In the genomic region with DNA sequence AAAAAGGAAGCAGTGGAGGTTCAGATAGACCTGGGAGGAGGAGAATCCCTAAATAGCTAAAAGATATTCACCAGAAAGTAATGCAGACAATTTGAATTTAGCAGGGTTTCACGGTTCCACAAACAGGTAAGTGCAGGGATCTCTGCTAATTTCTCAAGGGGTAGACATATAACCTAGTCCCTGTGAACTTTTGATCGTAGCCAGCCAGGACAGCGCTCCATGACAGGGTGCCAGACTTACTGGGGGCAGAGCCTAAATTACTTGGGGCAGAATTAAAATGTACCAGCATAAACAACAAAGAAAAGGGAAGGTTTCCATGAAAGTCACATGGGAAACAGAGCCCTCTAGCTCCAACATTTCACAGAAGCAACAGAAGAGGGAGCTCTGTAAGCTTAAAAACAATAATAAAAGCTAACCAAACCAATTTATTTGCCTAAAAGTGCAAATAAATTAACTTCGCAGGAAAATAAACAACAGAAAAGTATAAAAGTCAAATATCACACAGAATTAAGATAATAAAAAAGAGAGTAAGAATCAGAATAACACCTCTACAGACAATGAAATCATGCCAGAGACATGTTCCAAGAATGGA, we compare ENCODE assay signal across 8 cellular contexts.
DNase-seq lines count a peak whose midpoint lies in the region; ATAC-seq and TF ChIP-seq lines count a peak whose summit lies in the region.
"Had no signal": no experiment of that assay in that cellular context is flagged by ENCODE, and none has a peak within 500 bp of the region (broad histone marks: within the 10 kb centered on the region; RNA-seq: fewer than 3 reads in every experiment).

No MANE protein-coding gene starts in this region.

- no peaks in the 10 kb centered on the region for H3K36me3 ChIP-seq in esophagus muscularis mucosa
- H3K36me3 ChIP-seq in prostate gland = no peaks in the 10 kb centered on the region

- H3K4me1 ChIP-seq in esophagus muscularis mucosa = peaks cover 0 to 18% (median 13%) of the 10 kb centered on the region in 4 donors
- no peaks in the 10 kb centered on the region for H3K4me1 ChIP-seq in prostate gland (replicated peaks)

- H3K27ac ChIP-seq in esophagus muscularis mucosa (replicated peaks in 1 of 4) (no peak overlapping the region), prostate gland (no peak overlapping the region)

- H3K9me3 ChIP-seq in esophagus muscularis mucosa (no peaks in the 10 kb centered on the region), prostate gland (no peaks in the 10 kb centered on the region)

- TF ChIP-seq POLR2A in esophagus muscularis mucosa (IDR thresholded peaks at IDR 0.05; ENCODE audit: low read depth) = no peak
- TF ChIP-seq POLR2A in prostate gland (IDR thresholded peaks at IDR 0.05) = no peak

- ATAC-seq in GM21619 (IDR thresholded peaks at IDR 0.05; ENCODE audit: unreplicated experiment) = no peak
- ATAC-seq: naive thymus-derived CD4-positive, alpha-beta T cell had no signal

- no peaks in the 10 kb centered on the region for H3K27me3 ChIP-seq in esophagus muscularis mucosa
- no peaks in the 10 kb centered on the region for H3K27me3 ChIP-seq in prostate gland (replicated peaks; ENCODE audit: insufficient read depth)

- TF ChIP-seq EP300 in esophagus muscularis mucosa (IDR thresholded peaks at IDR 0.05) = no peak

- no peak overlapping the region for H3K4me3 ChIP-seq in esophagus muscularis mucosa
- no peak overlapping the region for H3K4me3 ChIP-seq in prostate gland

- DNase-seq in NCI-H2196 treated with DMSO at 0.1 percent for 48 hours (lab: John Stamatoyannopoulos, UW; ENCODE audit: unreplicated experiment) (peak; percentile 9), esophagus muscularis mucosa (ENCODE audit: extremely low spot score) (no peak), prostate gland (ENCODE audit: low spot score) (no peak), T-helper 1 cell (no peak)
- DNase-seq in stimulated activated CD4-positive, alpha-beta T cell treated with anti-CD3 and anti-CD28 coated beads, Interleukin-12 subunit alpha, Interleukin-12 subunit beta, amount 100 ng/mL, for 4 hours = no peak

- intact Hi-C loops in esophagus muscularis mucosa (cut with DNase I) (loop anchor here (2.0 to 10.0 kb wide), 3 partner anchors 201 to 911 kb away; no protein-coding TSS in a partner anchor), prostate gland (cut with DNase I) (no loop called here)

- WGBS in esophagus muscularis mucosa = 43% methylated on average over 4 of the region's 4 CpGs
- 45% methylated on average over 4 of the region's 4 CpGs for WGBS in prostate gland

- TF ChIP-seq CTCF in GM12872 (IDR thresholded peaks at IDR 0.05; ENCODE audit: insufficient read depth, low read depth, low read length) (peak; percentile 46; the same call in 2 of the 3 replicates), esophagus muscularis mucosa (IDR thresholded peaks at IDR 0.05) (peak; percentile 50 to 65 (median 58)), prostate gland (IDR thresholded peaks at IDR 0.05) (peak in 3 of 4 experiments; percentile 17 to 41 (median 33))
